Comparison of ENCODE assay signal across 8 cellular contexts in genomic region chr3:138187296-138188012, GRCh38. TPM values are rescaled to one million over a fixed set of nuclear protein-coding genes. Genes with fewer than 3 reads are reported as not detected.
DNase-seq lines count a peak whose midpoint lies in the region; ATAC-seq and TF ChIP-seq lines count a peak whose summit lies in the region.

Gene ARMC8, plus strand, starts transcription at chr3:138187301. Its CDS starts 254 bp downstream, at chr3:138187555.

- peak within 1 kb of the TSS; percentile 77 for H2AFZ ChIP-seq in KMS-11 (ENCODE audit: low read depth)

- H3K4me2 ChIP-seq in KMS-11, result peak within 1 kb of the TSS; percentile 64

- H3K27ac ChIP-seq in KMS-11, result peak within 1 kb of the TSS; percentile 58
- H3K27ac ChIP-seq in coronary artery, result peak within 1 kb of the TSS; percentile 89 to 98

- H3K36me3 ChIP-seq in KMS-11 (ENCODE audit: insufficient read depth), result no peaks in the 10 kb centered on the region

- intact Hi-C loops in left colon (cut with DNase I, micrococcal nuclease), result no loop called here

- peak; percentile 61 for ATAC-seq in GM21825 (IDR thresholded peaks at IDR 0.05; ENCODE audit: unreplicated experiment)
- ATAC-seq in left colon, result peak; percentile 80

- no peak for TF ChIP-seq CTCF in KMS-11 (conservative IDR thresholded peaks at IDR 0.05; ENCODE audit: low read depth, low read length)
- no peak for TF ChIP-seq CTCF in coronary artery (IDR thresholded peaks at IDR 0.05)

- no peaks in the 10 kb centered on the region for H3K27me3 ChIP-seq in KMS-11 (ENCODE audit: insufficient read depth, low read depth)

- H3K9ac ChIP-seq in KMS-11, result peak within 1 kb of the TSS; percentile 86

- H3K4me3 ChIP-seq in KMS-11 (IDR thresholded peaks at IDR 0.05; ENCODE audit: insufficient read depth, low read depth, low read length) (peak within 1 kb of the TSS; percentile 89), coronary artery (peak within 1 kb of the TSS; percentile 97)

- H3K4me1 ChIP-seq in KMS-11 (ENCODE audit: low read depth, poor library complexity, severe bottlenecking), result peaks cover 18% of the 10 kb centered on the region

- DNase-seq in NCI-H82 (lab: John Stamatoyannopoulos, UW), result peak; percentile 78
- DNase-seq in NCI-H82 treated with DMSO at 0.1 percent for 48 hours (lab: John Stamatoyannopoulos, UW; ENCODE audit: unreplicated experiment), result no peak
- peak; percentile 80 for DNase-seq in T1000 (lab: John Stamatoyannopoulos, UW)
- DNase-seq in coronary artery (ENCODE audit: low spot score), result peak; percentile 93
- peak; percentile 63 to 83 for DNase-seq in left colon
- DNase-seq in stimulated activated CD8-positive, alpha-beta memory T cell treated with anti-CD3 and anti-CD28 coated beads, Interleukin-15, amount 100 ng/mL, for 24 hours (ENCODE audit: low read depth), result peak; percentile 32

- peaks cover 46% of the 10 kb centered on the region for H3K79me2 ChIP-seq in KMS-11 (ENCODE audit: insufficient read depth, low read depth)

- no peaks in the 10 kb centered on the region for H4K20me1 ChIP-seq in KMS-11 (ENCODE audit: insufficient read depth)

RNA-seq across cellular contexts. Expression of gene ARMC8, which starts in this region (rescaled TPM):
- total RNA-seq in left colon, result 10 to 100 TPM; 37.5 to 40.7 TPM
